In genomic region chr17:52138350-52138749, GRCh38 we compare ENCODE assay signal across 16 cellular contexts. TPM values are rescaled to one million over a fixed set of nuclear protein-coding genes. Genes with fewer than 3 reads are reported as not detected.
DNase-seq lines count a peak whose midpoint lies in the region; ATAC-seq and TF ChIP-seq lines count a peak whose summit lies in the region.
"Had no signal": no experiment of that assay in that cellular context is flagged by ENCODE, and none has a peak within 500 bp of the region (broad histone marks: within the 10 kb centered on the region; RNA-seq: fewer than 3 reads in every experiment).

No MANE protein-coding gene starts in this region.

- peak overlapping the region; percentile 37 for H3K27ac ChIP-seq in RWPE2 (ENCODE audit: poor library complexity, severe bottlenecking)
- H3K27ac ChIP-seq in epithelial cell of prostate: peak overlapping the region; percentile 68
- H3K27ac ChIP-seq in osteoblast (ENCODE audit: low read depth, low read length): no peak overlapping the region
- H3K27ac ChIP-seq: BLaER1, HL-60 had no signal

- peak; percentile 90 for ATAC-seq in RWPE2 (ENCODE audit: low read depth)
- no peak for ATAC-seq in activated T-cell treated with anti-CD3 and anti-CD28 coated beads, Interleukin-2, amount 50 U/mL, for 72 hours (replicated peaks in 1 of 2)
- ATAC-seq: HCT116 had no signal

- H3K9me3 Mint-ChIP-seq in nephron: no peaks in the 10 kb centered on the region
- H3K9me3 Mint-ChIP-seq in activated T-cell treated with anti-CD3 and anti-CD28 coated beads, Interleukin-2, amount 50 U/mL, for 72 hours: no peaks in the 10 kb centered on the region
- H3K9me3 Mint-ChIP-seq: CD14-positive monocyte had no signal

- H3K4me2 ChIP-seq in osteoblast (ENCODE audit: insufficient read depth, low read length): no peak overlapping the region
- H3K4me2 ChIP-seq: BLaER1 had no signal

- H3K36me3 ChIP-seq in RWPE2 (ENCODE audit: low read depth) (no peaks in the 10 kb centered on the region), osteoblast (ENCODE audit: insufficient read depth, low read length) (no peaks in the 10 kb centered on the region)
- H3K36me3 ChIP-seq: BLaER1 had no signal

- no peaks in the 10 kb centered on the region for H4K20me1 ChIP-seq in osteoblast (ENCODE audit: insufficient read depth, low read length)
- H4K20me1 ChIP-seq: BLaER1 had no signal

- peaks cover 41% of the 10 kb centered on the region for H3K4me1 Mint-ChIP-seq in nephron
- no peaks in the 10 kb centered on the region for H3K4me1 Mint-ChIP-seq in activated T-cell treated with anti-CD3 and anti-CD28 coated beads, Interleukin-2, amount 50 U/mL, for 72 hours (ENCODE audit: low read depth)
- H3K4me1 Mint-ChIP-seq: CD14-positive monocyte; CD4-positive, alpha-beta memory T cell had no signal

- no peaks in the 10 kb centered on the region for H3K36me3 Mint-ChIP-seq in nephron (ENCODE audit: low read depth)
- H3K36me3 Mint-ChIP-seq in activated T-cell treated with anti-CD3 and anti-CD28 coated beads, Interleukin-2, amount 50 U/mL, for 72 hours (ENCODE audit: insufficient read depth in 2 of 2): no peaks in the 10 kb centered on the region
- H3K36me3 Mint-ChIP-seq: CD14-positive monocyte; CD4-positive, alpha-beta memory T cell had no signal

- no peak overlapping the region for H3K4me3 Mint-ChIP-seq in nephron
- no peak overlapping the region for H3K4me3 Mint-ChIP-seq in activated T-cell treated with anti-CD3 and anti-CD28 coated beads, Interleukin-2, amount 50 U/mL, for 72 hours
- H3K4me3 Mint-ChIP-seq: CD14-positive monocyte; CD4-positive, alpha-beta memory T cell; HFFc6 had no signal

- peak; percentile 71 for DNase-seq in NCI-H82 (lab: John Stamatoyannopoulos, UW)
- DNase-seq in RWPE2 (ENCODE audit: low spot score): no peak
- no peak for DNase-seq in epithelial cell of prostate (ENCODE audit: low read depth, low spot score)
- no peak for DNase-seq in SHP77 treated with DMSO at 0.1 percent for 48 hours (lab: John Stamatoyannopoulos, UW)
- DNase-seq in osteoblast (ENCODE audit: insufficient read length, low spot score, missing footprints): no peak
- no peak for DNase-seq in activated T-cell treated with anti-CD3 and anti-CD28 coated beads, Interleukin-2, amount 50 U/mL, for 72 hours
- DNase-seq: CD4-positive, alpha-beta memory T cell; GOT3; H7; HFFc6 had no signal

- TF ChIP-seq CTCF in RWPE2 (IDR thresholded peaks at IDR 0.05; ENCODE audit: poor library complexity, severe bottlenecking) (no peak), nephron (IDR thresholded peaks at IDR 0.05; ENCODE audit: unreplicated experiment in 3 of 3) (no peak), osteoblast (IDR thresholded peaks at IDR 0.05; ENCODE audit: extremely low read depth, low read depth, low read length) (no peak)

- H3K79me2 ChIP-seq in osteoblast (ENCODE audit: insufficient read depth, low read length): no peaks in the 10 kb centered on the region

- H3K4me3 ChIP-seq in RWPE2 (ENCODE audit: severe bottlenecking): no peak overlapping the region
- no peak overlapping the region for H3K4me3 ChIP-seq in osteoblast (ENCODE audit: insufficient read depth, low read length)
- H3K4me3 ChIP-seq: BLaER1 had no signal

- H3K27me3 ChIP-seq in RWPE2 (ENCODE audit: insufficient read depth, poor library complexity, severe bottlenecking) (no peaks in the 10 kb centered on the region), osteoblast (ENCODE audit: insufficient read depth, low read length) (no peaks in the 10 kb centered on the region)
- H3K27me3 ChIP-seq: BLaER1 had no signal

- H3K4me1 ChIP-seq in RWPE2 (ENCODE audit: insufficient read depth, poor library complexity, severe bottlenecking) (peaks cover 16% of the 10 kb centered on the region), osteoblast (ENCODE audit: insufficient read depth, low read length) (no peaks in the 10 kb centered on the region)
- H3K4me1 ChIP-seq: BLaER1 had no signal

- H3K9me3 ChIP-seq in RWPE2 (ENCODE audit: severe bottlenecking): no peaks in the 10 kb centered on the region
- no peaks in the 10 kb centered on the region for H3K9me3 ChIP-seq in osteoblast (ENCODE audit: low read depth, low read length)
- H3K9me3 ChIP-seq: BLaER1 had no signal

- no peak overlapping the region for H2AFZ ChIP-seq in osteoblast (ENCODE audit: low read length)

- H3K27ac Mint-ChIP-seq in nephron: peak overlapping the region; percentile 12 to 27 (median 22)
- no peak overlapping the region for H3K27ac Mint-ChIP-seq in activated T-cell treated with anti-CD3 and anti-CD28 coated beads, Interleukin-2, amount 50 U/mL, for 72 hours
- H3K27ac Mint-ChIP-seq: CD14-positive monocyte; CD4-positive, alpha-beta memory T cell; HFFc6 had no signal

- H3K27me3 Mint-ChIP-seq in nephron (ENCODE audit: low read depth): peaks cover 25% of the 10 kb centered on the region
- no peaks in the 10 kb centered on the region for H3K27me3 Mint-ChIP-seq in activated T-cell treated with anti-CD3 and anti-CD28 coated beads, Interleukin-2, amount 50 U/mL, for 72 hours (ENCODE audit: low read depth)

RNA-seq across cellular contexts. Expression of gene CA10, which starts 20.2 kb away (rescaled TPM):
- total RNA-seq in osteoblast: not detected in 2 replicates
- total RNA-seq in activated T-cell treated with anti-CD3 and anti-CD28 coated beads, Interleukin-2, amount 50 U/mL, for 72 hours: not detected
- total RNA-seq: CD4-positive, alpha-beta memory T cell; HFFc6; HT1080 had no signal
